Comparison of ENCODE assay signal across 21 cellular contexts in the genomic region with DNA sequence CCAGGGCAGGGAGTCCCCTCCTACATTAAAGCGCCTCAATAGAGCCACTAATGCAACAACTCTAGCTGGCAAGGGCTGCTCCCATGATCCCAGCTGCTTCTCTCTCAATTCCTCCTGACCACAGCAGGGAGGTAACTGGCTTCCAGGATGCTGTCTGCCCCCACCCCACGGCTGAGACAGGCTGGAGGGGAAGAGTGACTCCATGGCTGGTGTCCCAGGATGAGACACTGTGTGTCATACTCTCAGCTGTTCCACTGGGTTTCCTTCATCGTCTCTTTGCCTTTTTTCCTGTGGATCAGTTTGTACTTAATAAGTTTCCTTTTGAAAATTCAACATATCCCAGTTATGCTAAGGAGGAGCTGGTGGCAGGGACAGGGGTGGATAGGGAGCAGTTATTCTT. TPM values are rescaled to one million over a fixed set of nuclear protein-coding genes. Genes with fewer than 3 reads are reported as not detected.
DNase-seq lines count a peak whose midpoint lies in the region; ATAC-seq, FAIRE-seq and TF ChIP-seq lines count a peak whose summit lies in the region.
"Had no signal": no experiment of that assay in that cellular context is flagged by ENCODE, and none has a peak within 500 bp of the region (broad histone marks: within the 10 kb centered on the region; RNA-seq: fewer than 3 reads in every experiment).

No MANE protein-coding gene starts in this region.

- H4K20me1 ChIP-seq in IMR-90 (ENCODE audit: insufficient read depth, low read length) (no peaks in the 10 kb centered on the region), keratinocyte (ENCODE audit: control insufficient read depth, extremely low read depth, insufficient read depth, low read length) (no peaks in the 10 kb centered on the region)

- H3K14ac ChIP-seq in IMR-90 (replicated peaks; ENCODE audit: low read depth, low read length) = peak overlapping the region; percentile 62; the same call in 1 of the 2 replicates

- DNase-seq in AG10803 (ENCODE audit: low read depth) (peak; percentile 38), IMR-90 (peak; percentile 67), astrocyte of the spinal cord (ENCODE audit: low read depth, low spot score) (peak; percentile 31), keratinocyte (ENCODE audit: low read depth, low spot score) (no peak), NCI-H146 (lab: John Stamatoyannopoulos, UW) (no peak), T-helper 9 cell (no peak), ureter (ENCODE audit: low spot score) (no peak)
- DNase-seq: activated CD4-positive, alpha-beta memory T cell treated with anti-CD3 and anti-CD28 coated beads, Interleukin-2, amount 10 ng/mL, durations not matched to agents 7 days and 5 days; activated naive CD8-positive, alpha-beta T cell treated with anti-CD3 and anti-CD28 coated beads, Interleukin-2, amount 10 ng/mL, durations not matched to agents 7 days and 5 days; activated T-cell treated with anti-CD3 and anti-CD28 coated beads, Interleukin-2, amount 50 U/mL, for 72 hours; caudate nucleus; hypothalamus; KBM-7; left colon; NCI-H1417; RPMI8226; T-cell; upper lobe of left lung had no signal

- no peaks in the 10 kb centered on the region for H3K36me3 ChIP-seq in IMR-90 (ENCODE audit: control insufficient read depth, insufficient read depth, low read length)
- H3K36me3 ChIP-seq in keratinocyte (ENCODE audit: control insufficient read depth in 2 of 2, extremely low read depth in 1 of 2, insufficient read depth in 2 of 2, low read length in 2 of 2) = no peaks in the 10 kb centered on the region
- H3K36me3 ChIP-seq: upper lobe of left lung had no signal

- 17% methylated on average over 1 of the region's 3 CpGs; no CpG with 5 or more reads in 1 of the 2 experiments for WGBS in IMR-90 (ENCODE audit: extremely low coverage in 2 of 2, insufficient read length in 1 of 2), 2 experiments

- dilution Hi-C loops in IMR-90 (cut with HindIII; ENCODE audit: low sequenced_read_pairs, unreplicated experiment) = no loop called here
- dilution Hi-C loops in keratinocyte (cut with MboI; ENCODE audit: extremely low pct_ligation_motif_present, low sequenced_read_pairs) = no loop called here

- H3K27ac ChIP-seq in IMR-90 (ENCODE audit: insufficient read depth, low read length) (no peak overlapping the region), keratinocyte (ENCODE audit: control insufficient read depth, insufficient read depth, low read length) (no peak overlapping the region)
- H3K27ac ChIP-seq: upper lobe of left lung had no signal

- H2AK5ac ChIP-seq in IMR-90 (ENCODE audit: low read depth, low read length) = no peak overlapping the region

- H3K4me3 ChIP-seq in AG10803 (ENCODE audit: low read length) (no peak overlapping the region), IMR-90 (ENCODE audit: insufficient read depth, low read depth, low read length) (no peak overlapping the region), astrocyte of the spinal cord (ENCODE audit: low read depth, low read length) (no peak overlapping the region), keratinocyte (ENCODE audit: control insufficient read depth in 2 of 3, extremely low read depth in 1 of 3, insufficient read depth in 2 of 3, low read depth in 1 of 3, low read length in 3 of 3) (no peak overlapping the region)
- H3K4me3 ChIP-seq: GM12878, upper lobe of left lung had no signal

- no peak overlapping the region for H4K5ac ChIP-seq in IMR-90 (ENCODE audit: low read depth, low read length)

- H3K9me3 ChIP-seq in IMR-90 (ENCODE audit: control insufficient read depth, insufficient read depth, low read length) (no peaks in the 10 kb centered on the region), keratinocyte (ENCODE audit: control insufficient read depth, low read depth, low read length) (no peaks in the 10 kb centered on the region)
- H3K9me3 ChIP-seq: upper lobe of left lung had no signal

- H4K91ac ChIP-seq in IMR-90 (ENCODE audit: insufficient read depth, low read depth, low read length) = no peak overlapping the region

- H3K9me1 ChIP-seq in IMR-90 (ENCODE audit: insufficient read depth, low read length) = peaks cover 6% of the 10 kb centered on the region; the same call in 1 of the 2 replicates
- H3K9me1 ChIP-seq in keratinocyte (ENCODE audit: control insufficient read depth, extremely low read depth, insufficient read depth, low read length) = no peaks in the 10 kb centered on the region

- no peak overlapping the region for H3K4ac ChIP-seq in IMR-90 (ENCODE audit: low read depth, low read length)

- ATAC-seq in IMR-90 (ENCODE audit: low read depth) = peak; percentile 65
- no peak for ATAC-seq in GM18858 (IDR thresholded peaks at IDR 0.05; ENCODE audit: unreplicated experiment)
- ATAC-seq: activated T-cell treated with anti-CD3 and anti-CD28 coated beads, Interleukin-2, amount 50 U/mL, for 72 hours; GM12878; left colon; T-cell; WTC11 had no signal

- no peak overlapping the region for H2BK20ac ChIP-seq in IMR-90 (ENCODE audit: low read depth, low read length)

- H3K18ac ChIP-seq in IMR-90 (ENCODE audit: low read depth, low read length) = no peak overlapping the region

- POLR2A ChIA-PET in IMR-90 (lab: Charles Lee; ENCODE audit: unreplicated experiment) = no interaction called here

- TF ChIP-seq POLR2A in IMR-90 (IDR thresholded peaks at IDR 0.05; ENCODE audit: low read depth, low read length) = no peak

- TF ChIP-seq CTCF in AG10803 (conservative IDR thresholded peaks at IDR 0.05; ENCODE audit: low read length) (no peak), IMR-90 (conservative IDR thresholded peaks at IDR 0.05; ENCODE audit: low read depth, low read length) (no peak), astrocyte of the spinal cord (IDR thresholded peaks at IDR 0.05; ENCODE audit: low read depth, low read length) (no peak), keratinocyte (optimal IDR thresholded peaks at IDR 0.05 in 1 of 3, IDR thresholded peaks at IDR 0.05 in 1 of 3, conservative IDR thresholded peaks at IDR 0.05 in 1 of 3; ENCODE audit: extremely low read depth in 1 of 3, insufficient read depth in 2 of 3, low read length in 3 of 3) (no peak)

- CTCF ChIA-PET in IMR-90 (lab: Yijun Ruan, JAX) = no interaction called here

- H3K56ac ChIP-seq in IMR-90 (ENCODE audit: extremely low read depth, insufficient read depth, low read length) = no peak overlapping the region

- H2BK120ac ChIP-seq in IMR-90 (ENCODE audit: low read depth, low read length) = peak overlapping the region; percentile 30; the same call in 1 of the 2 replicates

- peak overlapping the region; percentile 17 for H2BK5ac ChIP-seq in IMR-90 (ENCODE audit: low read depth, low read length, poor library complexity, severe bottlenecking)

- TF ChIP-seq RAD21 in IMR-90 (IDR thresholded peaks at IDR 0.05; ENCODE audit: low read length) = no peak

- intact Hi-C loops in IMR-90 (cut with micrococcal nuclease) = no loop called here

- no TSS peak for BruUV-seq in IMR-90 (replicated peaks; lab: Mats Ljungman, UMichigan)

- H3K23ac ChIP-seq in IMR-90 (ENCODE audit: low read depth, low read length) = no peak overlapping the region

- H3K79me1 ChIP-seq in IMR-90 (ENCODE audit: low read depth in 1 of 2, low read length in 2 of 2) = no peaks in the 10 kb centered on the region

- no peak overlapping the region for H2BK15ac ChIP-seq in IMR-90 (ENCODE audit: low read depth, low read length)

- H3K4me2 ChIP-seq in IMR-90 (ENCODE audit: low read depth, low read length) (peak overlapping the region; percentile 6; the same call in 1 of the 2 replicates), keratinocyte (ENCODE audit: control insufficient read depth, extremely low read depth, insufficient read depth, low read depth, low read length) (peak overlapping the region; percentile 65)

- FAIRE-seq in keratinocyte (lab: Jason Lieb, UNC) = peak; percentile 49
- FAIRE-seq: GM12878 had no signal

- peak overlapping the region; percentile 63 for H2AK9ac ChIP-seq in IMR-90 (replicated peaks; ENCODE audit: low read depth, low read length, poor library complexity)

- H4K8ac ChIP-seq in IMR-90 (ENCODE audit: low read depth in 2 of 2, low read length in 2 of 2) = no peak overlapping the region

- peaks cover 7% of the 10 kb centered on the region; the same call in 1 of the 2 replicates for H3K27me3 ChIP-seq in IMR-90 (ENCODE audit: control insufficient read depth, insufficient read depth, low read length)
- H3K27me3 ChIP-seq in keratinocyte (ENCODE audit: control insufficient read depth, extremely low read depth, insufficient read depth, low read length) = no peaks in the 10 kb centered on the region
- H3K27me3 ChIP-seq: upper lobe of left lung had no signal

- no peak overlapping the region for H3K9ac ChIP-seq in IMR-90 (ENCODE audit: low read depth, low read length)
- H3K9ac ChIP-seq in keratinocyte (ENCODE audit: control insufficient read depth, extremely low read depth, insufficient read depth, low read length) = no peak overlapping the region

- in situ Hi-C loops in IMR-90 (cut with MboI; ENCODE audit: low sequenced_read_pairs) (no loop called here), astrocyte of the spinal cord (cut with HindIII; ENCODE audit: low sequenced_read_pairs) (no loop called here)

- H2AFZ ChIP-seq in IMR-90 (replicated peaks; ENCODE audit: low read length, poor library complexity) = peak overlapping the region; percentile 87
- H2AFZ ChIP-seq in keratinocyte (ENCODE audit: control insufficient read depth, low read length) = peak overlapping the region; percentile 27

- H3K4me1 ChIP-seq in IMR-90 (ENCODE audit: control insufficient read depth, insufficient read depth, low read length) = peaks cover 6% of the 10 kb centered on the region
- H3K4me1 ChIP-seq in keratinocyte (ENCODE audit: control insufficient read depth, extremely low read depth, insufficient read depth, low read length) = peaks cover 12% of the 10 kb centered on the region
- H3K4me1 ChIP-seq: upper lobe of left lung had no signal

- no peaks in the 10 kb centered on the region for H3K79me2 ChIP-seq in keratinocyte (ENCODE audit: control insufficient read depth, insufficient read depth, low read length)

RNA-seq across cellular contexts. Expression of a gene that starts 27.7 kb away (rescaled TPM):
- total RNA-seq in IMR-90 (2012; rRNA removed) (0.18 and 0.28 TPM in 2 replicates), ureter (not detected)
- polyA plus RNA-seq in IMR-90 (2012; rRNA removed) (0.03 and 0.09 TPM in 2 replicates), keratinocyte (0.55 to 2.2 TPM (median 0.69 TPM) in 3 replicates)
- polyA plus RNA-seq in IMR-90 (2012; cell fraction: cytosol; rRNA removed) = 0.02 and 0.09 TPM in 2 replicates
- polyA plus RNA-seq in IMR-90 (2012; cell fraction: nucleus; rRNA removed; ENCODE audit: low replicate concordance) = 0.03 and 0.04 TPM in 2 replicates
- polyA plus RNA-seq in keratinocyte (2011; ENCODE audit: low read depth) = 1.7 TPM
- polyA plus RNA-seq in keratinocyte (2011; cell fraction: cytosol; rRNA removed) = 0.84 and 1.1 TPM in 2 replicates
- 1.8 and 2.3 TPM in 2 replicates for polyA plus RNA-seq in keratinocyte (2011; cell fraction: nucleus; rRNA removed)
- 1.3 and 3.6 TPM in 2 replicates for polyA plus RNA-seq in keratinocyte (2012; ENCODE audit: low replicate concordance)
- 0.40 to 0.77 TPM (median 0.52 TPM) in 3 replicates for polyA minus RNA-seq in keratinocyte
- polyA minus RNA-seq in keratinocyte (2011; cell fraction: cytosol; rRNA and poly(A)+ RNA removed) = not detected
- polyA minus RNA-seq in keratinocyte (2011; cell fraction: nucleus; rRNA and poly(A)+ RNA removed) = 0.11 and 0.85 TPM in 2 replicates
- total RNA-seq: activated CD4-positive, alpha-beta memory T cell treated with anti-CD3 and anti-CD28 coated beads, Interleukin-2, amount 10 ng/mL, durations not matched to agents 7 days and 5 days; activated naive CD8-positive, alpha-beta T cell treated with anti-CD3 and anti-CD28 coated beads, Interleukin-2, amount 10 ng/mL, durations not matched to agents 7 days and 5 days; activated T-cell treated with anti-CD3 and anti-CD28 coated beads, Interleukin-2, amount 50 U/mL, for 72 hours; left colon; T-cell; WTC11 had no signal

RNA-seq across cellular contexts. Expression of a gene that starts 37.0 kb away (rescaled TPM):
- total RNA-seq in IMR-90 (2012; rRNA removed) (not detected in 2 replicates), ureter (not detected)
- polyA plus RNA-seq in IMR-90 (2012; rRNA removed) (not detected in 2 replicates), keratinocyte (0.21 to 0.50 TPM (median 0.39 TPM) in 3 replicates)
- not detected in 2 replicates for polyA plus RNA-seq in IMR-90 (2012; cell fraction: cytosol; rRNA removed)
- polyA plus RNA-seq in IMR-90 (2012; cell fraction: nucleus; rRNA removed; ENCODE audit: low replicate concordance) = not detected in 2 replicates
- 0.71 TPM for polyA plus RNA-seq in keratinocyte (2011; ENCODE audit: low read depth)
- 0.31 and 0.41 TPM in 2 replicates for polyA plus RNA-seq in keratinocyte (2011; cell fraction: cytosol; rRNA removed)
- polyA plus RNA-seq in keratinocyte (2011; cell fraction: nucleus; rRNA removed) = 0.36 and 0.51 TPM in 2 replicates
- 0.26 and 1.2 TPM in 2 replicates for polyA plus RNA-seq in keratinocyte (2012; ENCODE audit: low replicate concordance)
- polyA minus RNA-seq in keratinocyte = 0.19 to 0.82 TPM in 2 of 3 replicates, not detected in the other
- polyA minus RNA-seq in keratinocyte (2011; cell fraction: cytosol; rRNA and poly(A)+ RNA removed) = not detected
- 0.32 TPM in 1 of 2 replicates, not detected in the other for polyA minus RNA-seq in keratinocyte (2011; cell fraction: nucleus; rRNA and poly(A)+ RNA removed)
- total RNA-seq: activated CD4-positive, alpha-beta memory T cell treated with anti-CD3 and anti-CD28 coated beads, Interleukin-2, amount 10 ng/mL, durations not matched to agents 7 days and 5 days; activated naive CD8-positive, alpha-beta T cell treated with anti-CD3 and anti-CD28 coated beads, Interleukin-2, amount 10 ng/mL, durations not matched to agents 7 days and 5 days; GM12878; WTC11 had no signal

Comparison
In these comparisons a context has a peak if more than half of its experiments do, and no peak if none do; other contexts are left out.
1. DNase-seq: peak in AG10803 (single experiment), IMR-90 (single experiment) and astrocyte of the spinal cord (single experiment); none in keratinocyte (single experiment), NCI-H146 (single experiment), T-helper 9 cell (single experiment) and ureter (single experiment).